ENCODE assay signal across 8 cellular contexts in genomic region chr2:207334631-207335371, GRCh38.
DNase-seq lines count a peak whose midpoint lies in the region; ATAC-seq, FAIRE-seq and TF ChIP-seq lines count a peak whose summit lies in the region.

No MANE protein-coding gene starts in this region.

- no peak for TF ChIP-seq POLR2A in GM12891 (IDR thresholded peaks at IDR 0.05; ENCODE audit: low read depth, low read length)

- H3K27me3 ChIP-seq in esophagus (ENCODE audit: control insufficient read depth in 1 of 2, insufficient read depth in 2 of 2, low read length in 2 of 2) = no peaks in the 10 kb centered on the region

- no peaks in the 10 kb centered on the region for H3K9me3 ChIP-seq in esophagus (ENCODE audit: control insufficient read depth in 2 of 2, insufficient read depth in 1 of 2, low read depth in 1 of 2, low read length in 1 of 2)

- H3K27ac ChIP-seq in esophagus (ENCODE audit: low read depth in 2 of 2, low read length in 1 of 2) = peak overlapping the region; percentile 85 to 97

- 11 to 22% methylated on average over 20 of the region's 20 CpGs for WGBS in esophagus, 2 donors

- H3K4me3 ChIP-seq in WI38 (ENCODE audit: low read depth, low read length) (peak overlapping the region; percentile 43), esophagus (ENCODE audit: low read depth in 1 of 2, low read length in 2 of 2) (peak overlapping the region in 1 of 2 donors; percentile 35)

- H3K36me3 ChIP-seq in esophagus (ENCODE audit: control insufficient read depth in 2 of 2, insufficient read depth in 2 of 2, low read length in 1 of 2) = no peaks in the 10 kb centered on the region

- DNase-seq in myocyte (ENCODE audit: low read depth) (peak; percentile 89), ureter (ENCODE audit: low spot score) (peak; percentile 64), NOMO-1 treated with dmso at 0.1 percent for 144 hours (lab: John Stamatoyannopoulos, UW; ENCODE audit: unreplicated experiment) (no peak), GM12891 (ENCODE audit: insufficient read length, low spot score) (no peak)

- TF ChIP-seq CTCF in WI38 (IDR thresholded peaks at IDR 0.05; ENCODE audit: low read depth, low read length) = no peak

- no peak for FAIRE-seq in GM12891 (lab: Jason Lieb, UNC)

- peaks cover 0 to 3% of the 10 kb centered on the region in 2 donors for H3K4me1 ChIP-seq in esophagus (ENCODE audit: control insufficient read depth in 2 of 2, insufficient read depth in 2 of 2, low read length in 1 of 2)

- ATAC-seq in GM18870 (IDR thresholded peaks at IDR 0.05; ENCODE audit: unreplicated experiment) = peak; percentile 26
- peak; percentile 31 for ATAC-seq in HG03064 (IDR thresholded peaks at IDR 0.05; ENCODE audit: low read depth, unreplicated experiment)

TF ChIP-seq in GM12891, 5 proteins besides CTCF, POLR2A, EP300 and RAD21:
- no peak for TF ChIP-seq SPI1 (IDR thresholded peaks at IDR 0.05; ENCODE audit: low read depth, low read length)

Comparison
In these comparisons a context has a peak if more than half of its experiments do, and no peak if none do; other contexts are left out.
1. DNase-seq: peak in myocyte (single experiment) and ureter (single experiment); none in NOMO-1 treated with dmso at 0.1 percent for 144 hours (single experiment) and GM12891 (single experiment).